8 cellular contexts compared by ENCODE assay signal in the genomic region with DNA sequence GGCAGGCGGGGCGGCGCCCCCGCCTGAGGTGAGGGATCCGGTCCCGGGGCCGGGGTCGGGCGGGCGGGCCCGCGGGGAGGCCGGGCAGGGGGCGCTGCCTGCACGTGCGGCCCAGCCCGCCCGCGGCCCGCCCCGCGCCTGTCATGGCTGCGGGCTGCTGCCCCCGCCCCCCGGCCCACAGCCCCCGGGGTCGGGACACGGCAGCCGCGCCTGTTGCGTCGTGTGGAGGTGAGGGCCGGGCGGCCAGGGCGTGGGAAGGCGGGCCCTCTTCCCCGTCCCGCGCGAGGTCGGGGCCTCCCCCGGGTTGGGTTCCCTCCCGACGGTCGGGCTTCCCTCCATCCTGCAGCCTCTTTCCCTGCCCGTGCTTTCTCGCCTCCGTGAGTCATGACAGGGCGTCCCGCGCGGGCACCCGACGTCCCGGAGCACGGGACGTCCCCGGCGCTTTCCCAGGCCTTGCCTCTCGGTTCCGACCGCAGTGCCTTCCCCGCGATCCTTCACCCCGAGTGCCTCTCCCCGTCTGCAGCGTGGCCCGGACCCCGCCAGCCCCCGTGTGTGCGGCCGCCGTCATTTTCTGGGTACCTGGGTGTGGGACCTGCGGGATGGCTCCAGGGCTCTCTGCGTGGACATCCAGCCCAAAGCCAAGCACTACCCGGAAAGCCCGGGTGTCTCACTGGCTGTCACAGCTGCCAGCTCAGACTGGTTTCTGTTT.
DNase-seq lines count a peak whose midpoint lies in the region; ATAC-seq and TF ChIP-seq lines count a peak whose summit lies in the region.

No MANE protein-coding gene starts in this region.

- peak; percentile 23 for ATAC-seq in GM19324 (IDR thresholded peaks at IDR 0.05; ENCODE audit: low FRiP score, unreplicated experiment)
- no peak for ATAC-seq in HG02678 (IDR thresholded peaks at IDR 0.05; ENCODE audit: unreplicated experiment)

- peak; percentile 77 for DNase-seq in AG20443 (ENCODE audit: low spot score)
- DNase-seq in activated CD4-positive, alpha-beta T cell treated with anti-CD3 and anti-CD28 coated beads, Interleukin-2, amount 50 U/mL, for 48 hours: peak; percentile 70 to 76
- peak; percentile 24 to 67 (median 42) for DNase-seq in dorsolateral prefrontal cortex
- peak; percentile 65 to 94 for DNase-seq in lower leg skin (ENCODE audit: low spot score in 2 of 2)
- DNase-seq in stimulated activated CD4-positive, alpha-beta T cell treated with anti-CD3 and anti-CD28 coated beads, Interleukin-4, amount 100 ng/mL, for 4 hours: peak; percentile 54 to 59

- H3K9me3 ChIP-seq in KOPT-K1 (ENCODE audit: insufficient read depth, low read length, poor library complexity, severe bottlenecking): no peaks in the 10 kb centered on the region

- H3K4me3 ChIP-seq in dorsolateral prefrontal cortex: peak overlapping the region; percentile 57 to 92 (median 82)
- peak overlapping the region; percentile 80 for H3K4me3 ChIP-seq in lower leg skin (ENCODE audit: low read depth, poor library complexity, severe bottlenecking)

- H3K27ac ChIP-seq in KOPT-K1 (ENCODE audit: low read depth, low read length, poor library complexity, severe bottlenecking): peak overlapping the region; percentile 74
- H3K27ac ChIP-seq in dorsolateral prefrontal cortex: peak overlapping the region in 58 of 59 donors; percentile 36 to 98 (median 84)

- 0% methylated on average over 18 to 31 of the region's 77 CpGs for WGBS in lower leg skin, 2 donors

- TF ChIP-seq CTCF in dorsolateral prefrontal cortex (IDR thresholded peaks at IDR 0.05 in 54 of 56, conservative IDR thresholded peaks at IDR 0.05 in 2 of 56; ENCODE audit: low read depth in 1 of 56, partially characterized antibody in 56 of 56) (peak in 1 of 56 donors; percentile 5), lower leg skin (IDR thresholded peaks at IDR 0.05) (no peak)

- H3K36me3 ChIP-seq in KOPT-K1 (ENCODE audit: insufficient read depth, low read length): no peaks in the 10 kb centered on the region

- no peaks in the 10 kb centered on the region for H3K27me3 ChIP-seq in dorsolateral prefrontal cortex

- intact Hi-C loops in dorsolateral prefrontal cortex (cut with DNase I) (loop anchor here (2.0 to 5.0 kb wide), 3 partner anchors 33 to 371 kb away; a partner anchor contains a TSS), lower leg skin (cut with DNase I; ENCODE audit: low total_unique reads) (no loop called here)

- TF ChIP-seq POLR2A in lower leg skin (IDR thresholded peaks at IDR 0.05): no peak
